Comparison of ENCODE assay signal across 2 cellular contexts in the genomic region with DNA sequence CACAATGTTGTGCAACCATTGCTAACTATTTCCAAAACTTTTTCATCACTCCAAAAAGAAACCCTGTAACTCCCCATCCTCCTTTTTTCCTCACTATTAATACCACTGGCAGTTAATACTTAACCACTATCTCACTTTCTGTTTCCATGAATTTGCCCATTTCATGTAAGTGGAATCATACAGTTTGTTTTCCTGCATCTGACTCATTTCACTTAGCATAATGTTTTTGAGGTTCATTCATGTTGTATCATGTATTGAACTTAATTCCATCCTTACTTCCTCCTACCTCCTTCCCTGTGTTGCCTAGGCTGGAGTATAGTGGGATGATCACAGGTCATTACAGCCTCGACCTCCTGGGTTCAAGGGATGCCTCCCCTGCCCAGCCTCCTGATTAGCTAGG.
TF ChIP-seq lines count a peak whose summit lies in the region.

No MANE protein-coding gene starts in this region.

TF ChIP-seq in IMR-90, 13 proteins besides CTCF, POLR2A, EP300 and RAD21:
- TF ChIP-seq CEBPB (IDR thresholded peaks at IDR 0.05; ENCODE audit: low read depth, low read length): 0 out of 2 replicates have a peak, but pooled peaks have one; percentile 21
- TF ChIP-seq MAFK (IDR thresholded peaks at IDR 0.05; ENCODE audit: low read depth, low read length): no peak
TF ChIP-seq in IMR-90: peak in this region for 1.

TF ChIP-seq in H1, 55 proteins besides CTCF, POLR2A, EP300 and RAD21:
- TF ChIP-seq, protein P1, sequence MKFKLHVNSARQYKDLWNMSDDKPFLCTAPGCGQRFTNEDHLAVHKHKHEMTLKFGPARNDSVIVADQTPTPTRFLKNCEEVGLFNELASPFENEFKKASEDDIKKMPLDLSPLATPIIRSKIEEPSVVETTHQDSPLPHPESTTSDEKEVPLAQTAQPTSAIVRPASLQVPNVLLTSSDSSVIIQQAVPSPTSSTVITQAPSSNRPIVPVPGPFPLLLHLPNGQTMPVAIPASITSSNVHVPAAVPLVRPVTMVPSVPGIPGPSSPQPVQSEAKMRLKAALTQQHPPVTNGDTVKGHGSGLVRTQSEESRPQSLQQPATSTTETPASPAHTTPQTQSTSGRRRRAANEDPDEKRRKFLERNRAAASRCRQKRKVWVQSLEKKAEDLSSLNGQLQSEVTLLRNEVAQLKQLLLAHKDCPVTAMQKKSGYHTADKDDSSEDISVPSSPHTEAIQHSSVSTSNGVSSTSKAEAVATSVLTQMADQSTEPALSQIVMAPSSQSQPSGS (IDR thresholded peaks at IDR 0.05; ENCODE audit: low read length): no peak
- TF ChIP-seq NANOG (IDR thresholded peaks at IDR 0.05; ENCODE audit: insufficient read depth, low read depth, low read length, poor library complexity, severe bottlenecking) (no peak), SIRT6 (IDR thresholded peaks at IDR 0.05; ENCODE audit: low read length) (no peak), ZNF274 (IDR thresholded peaks at IDR 0.05; ENCODE audit: borderline replicate concordance, extremely low read depth, low read length) (no peak), TBP (IDR thresholded peaks at IDR 0.05; ENCODE audit: low read depth, low read length) (no peak), TEAD4 (IDR thresholded peaks at IDR 0.05; ENCODE audit: low read depth, low read length) (no peak), KDM5A (IDR thresholded peaks at IDR 0.05; ENCODE audit: low read length) (no peak)
- TF ChIP-seq, protein P2, sequence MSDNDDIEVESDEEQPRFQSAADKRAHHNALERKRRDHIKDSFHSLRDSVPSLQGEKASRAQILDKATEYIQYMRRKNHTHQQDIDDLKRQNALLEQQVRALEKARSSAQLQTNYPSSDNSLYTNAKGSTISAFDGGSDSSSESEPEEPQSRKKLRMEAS (IDR thresholded peaks at IDR 0.05): no peak
- TF ChIP-seq, protein P3, sequence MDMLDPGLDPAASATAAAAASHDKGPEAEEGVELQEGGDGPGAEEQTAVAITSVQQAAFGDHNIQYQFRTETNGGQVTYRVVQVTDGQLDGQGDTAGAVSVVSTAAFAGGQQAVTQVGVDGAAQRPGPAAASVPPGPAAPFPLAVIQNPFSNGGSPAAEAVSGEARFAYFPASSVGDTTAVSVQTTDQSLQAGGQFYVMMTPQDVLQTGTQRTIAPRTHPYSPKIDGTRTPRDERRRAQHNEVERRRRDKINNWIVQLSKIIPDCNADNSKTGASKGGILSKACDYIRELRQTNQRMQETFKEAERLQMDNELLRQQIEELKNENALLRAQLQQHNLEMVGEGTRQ (IDR thresholded peaks at IDR 0.05; ENCODE audit: low read length): no peak
